32 cellular contexts compared by ENCODE assay signal in the genomic region with DNA sequence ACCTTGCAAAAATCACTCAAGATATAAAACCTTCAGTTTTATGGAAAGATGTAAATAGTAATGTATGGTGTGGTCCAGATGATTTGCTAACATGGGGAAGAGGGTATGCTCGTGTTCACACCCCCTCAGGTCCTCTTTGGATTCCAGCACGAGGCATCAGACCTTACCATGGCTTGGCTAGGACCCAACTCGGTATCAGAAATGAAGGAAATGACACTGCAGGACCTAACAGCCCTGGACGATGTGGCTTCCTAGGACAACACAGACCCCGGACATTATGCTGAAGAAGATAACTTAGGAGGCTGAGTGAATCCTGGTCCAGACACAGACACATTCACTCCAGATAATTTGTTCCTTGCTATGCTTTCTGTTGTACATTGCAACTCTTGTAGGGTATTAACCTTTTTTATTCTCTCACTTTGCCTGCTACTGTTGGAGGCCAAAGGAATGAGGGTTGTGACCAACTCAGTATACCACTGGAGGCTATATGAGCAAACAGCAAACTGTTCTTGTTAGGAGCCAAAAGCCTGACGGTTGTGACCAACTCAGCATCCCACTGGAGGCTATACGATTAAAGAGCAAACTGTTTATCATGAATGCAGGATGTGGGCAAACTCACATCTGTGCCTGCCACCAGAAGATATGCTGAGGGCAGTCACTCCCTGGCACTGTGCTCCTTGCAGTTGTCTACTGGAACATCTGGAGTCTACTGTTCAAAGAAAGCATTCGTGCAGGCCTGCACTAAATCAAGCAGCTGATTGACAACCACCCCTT.
"Had no signal": no experiment of that assay in that cellular context is flagged by ENCODE, and none has a peak within 500 bp of the region (broad histone marks: within the 10 kb centered on the region; RNA-seq: fewer than 3 reads in every experiment).

No MANE protein-coding gene starts in this region.

- H3K4me3 ChIP-seq: MG63 had no signal

- H3K36me3 ChIP-seq: brain microvascular endothelial cell, MG63 had no signal

- H3K27me3 ChIP-seq: brain microvascular endothelial cell, MG63 had no signal

- H3K9me3 ChIP-seq: MG63 had no signal

- ATAC-seq: activated CD8-positive, alpha-beta memory T cell treated with anti-CD3 and anti-CD28 coated beads, Interleukin-2, amount 10 ng/mL, durations not matched to agents 7 days and 5 days had no signal

- DNase-seq: activated B cell treated with CpG ODN at 0.5 μM for 24 hours; activated CD4-positive, alpha-beta memory T cell treated with anti-CD3 and anti-CD28 coated beads for 36 hours; activated CD4-positive, alpha-beta T cell treated with anti-CD3 and anti-CD28 coated beads for 4 hours; activated CD4-positive, alpha-beta T cell treated with anti-CD3 and anti-CD28 coated beads, Interleukin-2, amount 50 U/mL, for 1 hour; activated CD4-positive, CD25-positive, alpha-beta regulatory T cell treated with anti-CD3 and anti-CD28 coated beads, Interleukin-2, amount 50 U/mL, for 72 hours; activated CD8-positive, alpha-beta memory T cell treated with anti-CD3 and anti-CD28 coated beads for 24 hours; activated CD8-positive, alpha-beta memory T cell treated with anti-CD3 and anti-CD28 coated beads, Interleukin-2, amount 10 ng/mL, durations not matched to agents 7 days and 5 days; activated CD8-positive, alpha-beta memory T cell treated with anti-CD3 and anti-CD28 coated beads, Interleukin-2, amount 50 U/mL, for 48 hours; activated effector memory CD4-positive, alpha-beta T cell treated with Interleukin-2 at 50 U/mL for 16 hours; activated naive CD4-positive, alpha-beta T cell treated with anti-CD3 and anti-CD28 coated beads, Interleukin-2, amount 50 U/mL, for 16 hours; activated naive CD8-positive, alpha-beta T cell treated with anti-CD3 and anti-CD28 coated beads for 36 hours; activated T-cell treated with anti-CD3 and anti-CD28 coated beads, Interleukin-2, amount 50 U/mL, for 48 hours; amniotic stem cell; aorta; brain microvascular endothelial cell; central memory CD4-positive, alpha-beta T cell; Karpas-422; MG63; NCI-H1048; NCI-H1105 treated with DMSO at 0.1 percent for 48 hours; NCI-H1436; NCI-H1694; NCI-H1930; NCI-H345; NCI-H524 treated with DMSO at 0.1 percent for 48 hours; NK-92 treated with Interleukin-12 subunit alpha and Interleukin-12 subunit beta, amount 100 ng/mL, for 24 hours; Right ventricle myocardium superior; SW 1271; T-helper 1 cell; T-helper 2 cell; T-helper 9 cell had no signal

- H3K27ac ChIP-seq: brain microvascular endothelial cell, VCaP had no signal
